Comparison of ENCODE assay signal across 8 cellular contexts in the genomic region with DNA sequence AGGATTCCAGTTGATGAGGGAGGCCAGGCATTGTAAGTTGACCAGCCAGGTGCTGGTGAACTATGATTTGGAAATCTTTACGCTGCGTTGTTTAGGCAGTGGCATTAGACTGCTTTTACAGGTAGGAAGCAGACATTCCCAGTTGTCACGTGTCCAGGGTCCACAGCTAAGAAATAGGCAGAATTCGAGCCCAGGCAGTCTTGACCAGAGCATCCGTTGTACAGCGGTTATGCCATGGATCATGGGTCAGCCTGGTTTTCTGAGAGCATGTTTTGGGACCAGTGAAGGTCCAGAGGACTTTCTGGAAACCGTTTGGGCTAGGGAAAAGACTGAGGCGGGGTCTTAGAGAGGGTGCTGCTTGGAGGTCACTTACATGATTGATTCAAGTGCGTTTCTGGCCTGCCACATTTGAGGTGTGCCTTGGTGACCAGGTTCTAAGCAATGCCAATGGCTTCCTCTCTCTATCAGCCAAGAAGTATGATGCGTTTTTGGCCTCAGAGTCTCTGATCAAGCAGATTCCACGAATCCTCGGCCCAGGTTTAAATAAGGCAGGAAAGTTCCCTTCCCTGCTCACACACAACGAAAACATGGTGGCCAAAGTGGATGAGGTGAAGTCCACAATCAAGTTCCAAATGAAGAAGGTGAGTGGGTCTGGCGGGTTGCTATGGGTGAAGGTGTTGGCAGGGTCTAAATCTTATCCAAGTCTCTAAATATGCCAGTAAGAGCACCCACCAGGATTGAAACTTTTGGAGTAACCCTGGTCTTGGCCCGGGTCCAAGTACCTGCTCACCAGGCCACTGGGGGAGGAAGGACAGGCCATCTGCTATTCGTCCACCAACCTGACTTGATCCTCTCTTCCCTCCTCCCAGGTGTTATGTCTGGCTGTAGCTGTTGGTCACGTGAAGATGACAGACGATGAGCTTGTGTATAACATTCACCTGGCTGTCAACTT. TPM values are rescaled to one million over a fixed set of nuclear protein-coding genes. Genes with fewer than 3 reads are reported as not detected.
A peak's percentile ranks its signal among the peaks of the same experiment; 100 is the strongest.
DNase-seq lines count a peak whose midpoint lies in the region; ATAC-seq, FAIRE-seq and TF ChIP-seq lines count a peak whose summit lies in the region.

No MANE protein-coding gene starts in this region.

- peak overlapping the region; percentile 79 for H3K4me3 ChIP-seq in GM12864 (ENCODE audit: low read depth, low read length)
- peak overlapping the region; percentile 87 for H3K4me3 ChIP-seq in OCI-LY1 (ENCODE audit: low read depth, low read length, poor library complexity, severe bottlenecking)
- H3K4me3 ChIP-seq in coronary artery: peak overlapping the region; percentile 88

- H3K4me2 ChIP-seq in OCI-LY1 (ENCODE audit: low read length): peak overlapping the region; percentile 99

- intact Hi-C loops in natural killer cell (cut with micrococcal nuclease): no loop called here

- no peaks in the 10 kb centered on the region for H3K27me3 ChIP-seq in OCI-LY1 (ENCODE audit: insufficient read depth, low read length)

- no peak for FAIRE-seq in HTR-8/SVneo (lab: Jason Lieb, UNC)

- no peak for ATAC-seq in natural killer cell
- no peak for ATAC-seq in HG03354 (IDR thresholded peaks at IDR 0.05; ENCODE audit: poor library complexity, severe bottlenecking, unreplicated experiment)

- peaks cover 15% of the 10 kb centered on the region; the same call in 1 of the 2 replicates for H3F3A ChIP-seq in OCI-LY1 (ENCODE audit: insufficient read depth, low read length)

- H3K4me1 Mint-ChIP-seq in natural killer cell: peaks cover 38% of the 10 kb centered on the region in 2 donors

- no peaks in the 10 kb centered on the region for H3K9me3 ChIP-seq in OCI-LY1 (ENCODE audit: low read length)

- no peaks in the 10 kb centered on the region for H3K27me3 Mint-ChIP-seq in natural killer cell (ENCODE audit: low read depth in 2 of 2)

- no peak for TF ChIP-seq CTCF in GM12864 (IDR thresholded peaks at IDR 0.05; ENCODE audit: low read depth, low read length, missing control alignments)
- TF ChIP-seq CTCF in OCI-LY1 (IDR thresholded peaks at IDR 0.05; ENCODE audit: low read length): no peak
- no peak for TF ChIP-seq CTCF in coronary artery (IDR thresholded peaks at IDR 0.05)
- TF ChIP-seq CTCF in natural killer cell (IDR thresholded peaks at IDR 0.05): no peak

- H3K79me2 ChIP-seq in OCI-LY1 (ENCODE audit: insufficient read depth, low read length): peaks cover 13% of the 10 kb centered on the region; the same call in 1 of the 2 replicates

- H3K36me3 Mint-ChIP-seq in natural killer cell: no peaks in the 10 kb centered on the region

- peaks cover 57% of the 10 kb centered on the region for H3K36me3 ChIP-seq in OCI-LY1 (ENCODE audit: insufficient read depth, low read length)

- DNase-seq in GM12864 (ENCODE audit: low read depth) (no peak), coronary artery (ENCODE audit: low spot score) (no peak), natural killer cell (no peak), NCI-H2081 treated with DMSO at 0.1 percent for 48 hours (lab: John Stamatoyannopoulos, UW) (no peak), COLO829 (ENCODE audit: low spot score) (no peak), HTR-8/SVneo (ENCODE audit: insufficient read length, low spot score) (no peak)

- peak overlapping the region; percentile 92 to 98 for H3K27ac Mint-ChIP-seq in natural killer cell

- peak overlapping the region; percentile 99 for H3K9ac ChIP-seq in OCI-LY1 (ENCODE audit: low read length)

- no peak overlapping the region for H2AFZ ChIP-seq in OCI-LY1 (ENCODE audit: low read length)

- peak overlapping the region; percentile 82 for H3K27ac ChIP-seq in OCI-LY1 (ENCODE audit: low read depth, low read length, poor library complexity, severe bottlenecking)
- H3K27ac ChIP-seq in coronary artery: peak overlapping the region; percentile 92

- peaks cover 36% of the 10 kb centered on the region for H3K4me1 ChIP-seq in OCI-LY1 (ENCODE audit: insufficient read depth, low read length, severe bottlenecking)

- no peaks in the 10 kb centered on the region for H3K9me3 Mint-ChIP-seq in natural killer cell

- no peaks in the 10 kb centered on the region for H4K20me1 ChIP-seq in OCI-LY1 (ENCODE audit: insufficient read depth, low read length)

- peak overlapping the region; percentile 97 for H3K4me3 Mint-ChIP-seq in natural killer cell

- H3K9me2 ChIP-seq in OCI-LY1 (ENCODE audit: low read depth, low read length): no peaks in the 10 kb centered on the region

RNA-seq across cellular contexts. Expression of a gene that starts 1.8 kb away (rescaled TPM):
- total RNA-seq in natural killer cell: 100 to 1,000 TPM; 723 to 943 (median 942) TPM

RNA-seq across cellular contexts. Expression of a gene that starts 17.8 kb away (rescaled TPM):
- 1 to 10 TPM; 2.2 to 3.2 (median 2.6) TPM for total RNA-seq in natural killer cell

RNA-seq across cellular contexts. Expression of a gene that starts 26.9 kb away (rescaled TPM):
- under 1 TPM in 1 of 3 donors, not detected in 2; 0.39 TPM for total RNA-seq in natural killer cell

RNA-seq across cellular contexts. Expression of a gene that starts 42.7 kb away (rescaled TPM):
- not detected for total RNA-seq in natural killer cell
